In genomic region chr19:588758-589692, GRCh38 we compare ENCODE assay signal across 10 cellular contexts. TPM values are rescaled to one million over a fixed set of nuclear protein-coding genes. Genes with fewer than 3 reads are reported as not detected.
DNase-seq lines count a peak whose midpoint lies in the region; ATAC-seq and TF ChIP-seq lines count a peak whose summit lies in the region.
"Had no signal": no experiment of that assay in that cellular context is flagged by ENCODE, and none has a peak within 500 bp of the region (broad histone marks: within the 10 kb centered on the region; RNA-seq: fewer than 3 reads in every experiment).

No MANE protein-coding gene starts in this region.

- POLR2A ChIA-PET in Caco-2 (lab: Charles Lee), result no interaction called here

- 0 out of 2 replicates have a peak, but pooled peaks cover 2% of the 10 kb centered on the region for H3K27me3 ChIP-seq in Caco-2 (replicated peaks; ENCODE audit: control insufficient read depth, insufficient read depth, low read length)

- WGBS in mesodermal cell (ENCODE audit: insufficient coverage in 2 of 2), 2 experiments, result 18 to 20% methylated on average over 39 to 41 of the region's 53 CpGs

- peaks cover 30% of the 10 kb centered on the region for H3K36me3 Mint-ChIP-seq in Caco-2 (ENCODE audit: insufficient read depth, unreplicated experiment)
- H3K36me3 Mint-ChIP-seq in T-helper 17 cell (ENCODE audit: low read depth), result no peaks in the 10 kb centered on the region

- H3K4me3 ChIP-seq in Caco-2 (ENCODE audit: low read depth, low read length) (peak overlapping the region; percentile 30), mesodermal cell (ENCODE audit: extremely low read depth, insufficient read depth, low read length, poor library complexity, severe bottlenecking) (peak overlapping the region; percentile 11)
- peak overlapping the region; percentile 13; the same call in 1 of the 2 replicates for H3K4me3 ChIP-seq in Jurkat, Clone E6-1 (ENCODE audit: low read length)

- DNase-seq in Caco-2 (peak; percentile 38 to 57), T-helper 17 cell (no peak), SKM-1 (lab: John Stamatoyannopoulos, UW; ENCODE audit: unreplicated experiment) (no peak), H4 (ENCODE audit: low spot score) (no peak)
- DNase-seq in Jurkat, Clone E6-1 (ENCODE audit: low read depth, low spot score), result no peak

- no TSS peak for BruUV-seq in Caco-2 (replicated peaks; lab: Mats Ljungman, UMichigan)

- H3K9me3 Mint-ChIP-seq in Caco-2 (ENCODE audit: unreplicated experiment), result no peaks in the 10 kb centered on the region

- H3K4me1 Mint-ChIP-seq in Caco-2 (ENCODE audit: low read depth, unreplicated experiment) (no peaks in the 10 kb centered on the region), T-helper 17 cell (peaks cover 9% of the 10 kb centered on the region)

- no peak for TF ChIP-seq CTCF in Caco-2 (IDR thresholded peaks at IDR 0.05; ENCODE audit: insufficient read depth in 1 of 2, low read depth in 1 of 2, low read length in 1 of 2, severe bottlenecking in 1 of 2, unreplicated experiment in 1 of 2)

- H3K27ac Mint-ChIP-seq in Caco-2 (ENCODE audit: unreplicated experiment), result no peak overlapping the region
- no peak overlapping the region for H3K27ac Mint-ChIP-seq in T-helper 17 cell

- peak overlapping the region; percentile 55 for H3K4me3 Mint-ChIP-seq in Caco-2 (ENCODE audit: unreplicated experiment)
- H3K4me3 Mint-ChIP-seq in T-helper 17 cell, result peak overlapping the region; percentile 76

- ATAC-seq in T-helper 17 cell (peak; percentile 5), GM21619 (IDR thresholded peaks at IDR 0.05; ENCODE audit: unreplicated experiment) (no peak), GM18502 (IDR thresholded peaks at IDR 0.05; ENCODE audit: poor library complexity, unreplicated experiment) (no peak)

- H3K4me1 ChIP-seq in Caco-2 (peaks cover 19% of the 10 kb centered on the region), mesodermal cell (ENCODE audit: control insufficient read depth, insufficient read depth, low read length, poor library complexity, severe bottlenecking) (peaks cover 6% of the 10 kb centered on the region)

- H3K9me3 ChIP-seq in Caco-2 (no peaks in the 10 kb centered on the region), T-helper 17 cell (ENCODE audit: control insufficient read depth, low read length, poor library complexity, severe bottlenecking) (no peaks in the 10 kb centered on the region), mesodermal cell (ENCODE audit: control insufficient read depth, low read length) (no peaks in the 10 kb centered on the region)

- H3K36me3 ChIP-seq in Caco-2 (ENCODE audit: control insufficient read depth, insufficient read depth, low read length) (no peaks in the 10 kb centered on the region), mesodermal cell (ENCODE audit: control insufficient read depth, insufficient read depth, low read length) (peaks cover 3% of the 10 kb centered on the region)

- intact Hi-C loops in Caco-2 (cut with micrococcal nuclease; ENCODE audit: unreplicated experiment), result no loop called here

- H3K27me3 Mint-ChIP-seq in Caco-2 (ENCODE audit: insufficient read depth, unreplicated experiment), result peaks cover 7% of the 10 kb centered on the region
- H3K27me3 Mint-ChIP-seq in T-helper 17 cell, result peaks cover 5% of the 10 kb centered on the region

- CTCF ChIA-PET in Caco-2 (lab: Charles Lee), result no interaction called here

- no peak overlapping the region for H3K27ac ChIP-seq in mesodermal cell (ENCODE audit: low read depth, low read length, severe bottlenecking)
- H3K27ac ChIP-seq: HL-60 had no signal

RNA-seq across cellular contexts. Expression of gene HCN2, which starts 0.7 kb away (rescaled TPM):
- total RNA-seq in Caco-2 (2022), result 2.7 and 3.9 TPM in 2 replicates
- 3.7 TPM for polyA plus RNA-seq in Jurkat, Clone E6-1 (2012; ENCODE audit: insufficient read depth, insufficient read length)
- 1 to 10 TPM; 1.1 to 3.0 TPM for total RNA-seq in T-helper 17 cell
- 1.0 TPM for polyA plus RNA-seq in mesodermal cell (2013, experiment 1 of 2)
- polyA plus RNA-seq in mesodermal cell (2013, experiment 2 of 2), result 1.1 TPM
- 4.5 and 4.6 TPM in 2 replicates for total RNA-seq in H4 (2014; rRNA removed; shearing (Covaris generic))
- total RNA-seq: ureter had no signal

RNA-seq across cellular contexts. Expression of gene BSG, which starts 16.6 kb away (rescaled TPM):
- total RNA-seq in Caco-2 (2022) (618 and 656 TPM in 2 replicates), T-helper 17 cell (100 to 1,000 TPM; 152 to 165 TPM)
- polyA plus RNA-seq in Jurkat, Clone E6-1 (2012; ENCODE audit: insufficient read depth, insufficient read length), result 270 TPM
- polyA plus RNA-seq in mesodermal cell (2013, experiment 1 of 2), result 789 TPM
- 677 TPM for polyA plus RNA-seq in mesodermal cell (2013, experiment 2 of 2)
- 587 and 617 TPM in 2 replicates for total RNA-seq in H4 (2014; rRNA removed; shearing (Covaris generic))

RNA-seq across cellular contexts. Expression of gene POLRMT, which starts 44.3 kb away (rescaled TPM):
- total RNA-seq in Caco-2 (2022), result 93.3 and 95.8 TPM in 2 replicates
- polyA plus RNA-seq in Jurkat, Clone E6-1 (2012; ENCODE audit: insufficient read depth, insufficient read length), result 112 TPM
- 10 to 100 TPM; 61.3 to 64.7 TPM for total RNA-seq in T-helper 17 cell
- 45.2 TPM for polyA plus RNA-seq in mesodermal cell (2013, experiment 1 of 2)
- 45.7 TPM for polyA plus RNA-seq in mesodermal cell (2013, experiment 2 of 2)
- total RNA-seq in H4 (2014; rRNA removed; shearing (Covaris generic)), result 19.9 and 21.5 TPM in 2 replicates

RNA-seq across cellular contexts. Expression of gene GZMM, which starts 45.2 kb away (rescaled TPM):
- 0.35 TPM in 1 of 2 replicates, not detected in the other for total RNA-seq in Caco-2 (2022)
- polyA plus RNA-seq in Jurkat, Clone E6-1 (2012; ENCODE audit: insufficient read depth, insufficient read length), result not detected
- total RNA-seq in T-helper 17 cell, result 10 to 100 TPM; 43.8 to 45.6 TPM
- polyA plus RNA-seq in mesodermal cell (2013, experiment 1 of 2), result not detected
- not detected for polyA plus RNA-seq in mesodermal cell (2013, experiment 2 of 2)
- total RNA-seq in H4 (2014; rRNA removed; shearing (Covaris generic)), result not detected in 2 replicates

RNA-seq across cellular contexts. Expression of gene FGF22, which starts 50.7 kb away (rescaled TPM):
- total RNA-seq in Caco-2 (2022), result 0.68 TPM in 1 of 2 replicates, not detected in the other
- 0.74 TPM for polyA plus RNA-seq in Jurkat, Clone E6-1 (2012; ENCODE audit: insufficient read depth, insufficient read length)
- total RNA-seq in T-helper 17 cell, result under 1 TPM; 0.65 to 0.68 TPM
- not detected for polyA plus RNA-seq in mesodermal cell (2013, experiment 1 of 2)
- not detected for polyA plus RNA-seq in mesodermal cell (2013, experiment 2 of 2)
- not detected in 2 replicates for total RNA-seq in H4 (2014; rRNA removed; shearing (Covaris generic))

Comparison
In these comparisons a context has a peak if more than half of its experiments do, and no peak if none do; other contexts are left out.
1. DNase-seq: peak in Caco-2 (2 of 2); none in Jurkat, Clone E6-1 (single experiment), T-helper 17 cell (0 of 3), SKM-1 (single experiment) and H4 (single experiment).
2. Peak in every context shown above with its lines, with median percentiles within 50 percentile points of each other: H3K4me3 ChIP-seq.